Comparison of ENCODE assay signal across 14 cellular contexts in genomic region chr3:30690199-30690598, GRCh38.
DNase-seq lines count a peak whose midpoint lies in the region; ATAC-seq and TF ChIP-seq lines count a peak whose summit lies in the region.
"Had no signal": no experiment of that assay in that cellular context is flagged by ENCODE, and none has a peak within 500 bp of the region (broad histone marks: within the 10 kb centered on the region; RNA-seq: fewer than 3 reads in every experiment).

No MANE protein-coding gene starts in this region.

- H3K4me1 Mint-ChIP-seq in activated naive CD4-positive, alpha-beta T cell treated with anti-CD3 and anti-CD28 coated beads, Interleukin-2, amount 10 ng/mL, durations not matched to agents 7 days and 5 days = peaks cover 81% of the 10 kb centered on the region
- H3K4me1 Mint-ChIP-seq in activated B cell treated with CpG ODN at 0.5 μM for 24 hours (peaks cover 61% of the 10 kb centered on the region), immature natural killer cell (peaks cover 64 to 78% of the 10 kb centered on the region in 2 donors)

- CTCF ChIA-PET in activated naive CD4-positive, alpha-beta T cell treated with anti-CD3 and anti-CD28 coated beads, Interleukin-2, amount 10 ng/mL, durations not matched to agents 7 days and 5 days (lab: Charles Lee) = no interaction called here
- CTCF ChIA-PET in activated B cell treated with CpG ODN at 0.5 μM for 24 hours (lab: Charles Lee) = interaction anchor here (3.0 kb wide), 1 partner anchor 61 kb away, joined by 8 read pairs; no protein-coding TSS in a partner anchor

- TF ChIP-seq CTCF in activated B cell treated with CpG ODN at 0.5 μM for 24 hours (IDR thresholded peaks at IDR 0.05) = no peak

- no peak overlapping the region for H3K9ac ChIP-seq in subcutaneous abdominal adipose tissue (ENCODE audit: low read length in 5 of 5)

- no peaks in the 10 kb centered on the region for H3K27me3 Mint-ChIP-seq in activated naive CD4-positive, alpha-beta T cell treated with anti-CD3 and anti-CD28 coated beads, Interleukin-2, amount 10 ng/mL, durations not matched to agents 7 days and 5 days
- H3K27me3 Mint-ChIP-seq in activated B cell treated with CpG ODN at 0.5 μM for 24 hours = no peaks in the 10 kb centered on the region
- H3K27me3 Mint-ChIP-seq in immature natural killer cell (ENCODE audit: low read depth in 3 of 3) = peaks cover 0 to 1% (median 0%) of the 10 kb centered on the region in 3 donors

- peaks cover 12 to 57% (median 54%) of the 10 kb centered on the region in 5 donors for H3K4me1 ChIP-seq in subcutaneous abdominal adipose tissue (ENCODE audit: control insufficient read depth in 5 of 5, insufficient read depth in 5 of 5, low read length in 5 of 5)

- H3K27ac Mint-ChIP-seq in activated naive CD4-positive, alpha-beta T cell treated with anti-CD3 and anti-CD28 coated beads, Interleukin-2, amount 10 ng/mL, durations not matched to agents 7 days and 5 days = peak overlapping the region; percentile 71
- H3K27ac Mint-ChIP-seq in activated B cell treated with CpG ODN at 0.5 μM for 24 hours (peak overlapping the region; percentile 91), immature natural killer cell (peak overlapping the region; percentile 38 to 90 (median 78))
- H3K27ac Mint-ChIP-seq: WTC11 had no signal

- H3K9me3 Mint-ChIP-seq in activated naive CD4-positive, alpha-beta T cell treated with anti-CD3 and anti-CD28 coated beads, Interleukin-2, amount 10 ng/mL, durations not matched to agents 7 days and 5 days = no peaks in the 10 kb centered on the region
- no peaks in the 10 kb centered on the region for H3K9me3 Mint-ChIP-seq in activated B cell treated with CpG ODN at 0.5 μM for 24 hours
- no peaks in the 10 kb centered on the region for H3K9me3 Mint-ChIP-seq in immature natural killer cell
- H3K9me3 Mint-ChIP-seq: WTC11 had no signal

- intact Hi-C loops in activated B cell treated with CpG ODN at 0.5 μM for 24 hours (cut with micrococcal nuclease) = loop anchor here (5.0 to 10.0 kb wide), 3 partner anchors 62 to 675 kb away; no protein-coding TSS in a partner anchor

- H3K9me3 ChIP-seq in subcutaneous abdominal adipose tissue (ENCODE audit: control insufficient read depth in 5 of 5, low read length in 5 of 5) = no peaks in the 10 kb centered on the region

- peaks cover 89% of the 10 kb centered on the region for H3K36me3 Mint-ChIP-seq in activated naive CD4-positive, alpha-beta T cell treated with anti-CD3 and anti-CD28 coated beads, Interleukin-2, amount 10 ng/mL, durations not matched to agents 7 days and 5 days
- H3K36me3 Mint-ChIP-seq in activated B cell treated with CpG ODN at 0.5 μM for 24 hours (ENCODE audit: low read depth) (peaks cover 93% of the 10 kb centered on the region), immature natural killer cell (peaks cover 0 to 51% (median 21%) of the 10 kb centered on the region in 3 donors)

- peaks cover 18 to 66% (median 62%) of the 10 kb centered on the region in 5 donors for H3K36me3 ChIP-seq in subcutaneous abdominal adipose tissue (ENCODE audit: control insufficient read depth in 5 of 5, insufficient read depth in 5 of 5, low read length in 5 of 5)

- H3K27me3 ChIP-seq in subcutaneous abdominal adipose tissue (ENCODE audit: control insufficient read depth in 5 of 5, insufficient read depth in 4 of 5, low read length in 5 of 5) = no peaks in the 10 kb centered on the region

- POLR2A ChIA-PET in activated B cell treated with CpG ODN at 0.5 μM for 24 hours (lab: Charles Lee) = interaction anchor here (1.1 kb wide), 1 partner anchor 84 kb away, joined by 4 read pairs; the partner anchor contains the start of gene TGFBR2

- H3K4me3 Mint-ChIP-seq in activated naive CD4-positive, alpha-beta T cell treated with anti-CD3 and anti-CD28 coated beads, Interleukin-2, amount 10 ng/mL, durations not matched to agents 7 days and 5 days = no peak overlapping the region
- H3K4me3 Mint-ChIP-seq in activated B cell treated with CpG ODN at 0.5 μM for 24 hours (no peak overlapping the region), immature natural killer cell (no peak overlapping the region)
- H3K4me3 Mint-ChIP-seq: WTC11 had no signal

- ATAC-seq in activated B cell treated with CpG ODN at 0.5 μM for 24 hours (ENCODE audit: low read depth) = no peak
- ATAC-seq in HG02678 (IDR thresholded peaks at IDR 0.05; ENCODE audit: unreplicated experiment) = no peak
- no peak for ATAC-seq in HG03039 (IDR thresholded peaks at IDR 0.05; ENCODE audit: unreplicated experiment)
- ATAC-seq: GM12878, WTC11 had no signal

- peak overlapping the region; percentile 93 for H3K27ac ChIP-seq in subcutaneous abdominal adipose tissue (ENCODE audit: low read depth, low read length)

- DNase-seq in activated naive CD4-positive, alpha-beta T cell treated with anti-CD3 and anti-CD28 coated beads, Interleukin-2, amount 10 ng/mL, durations not matched to agents 7 days and 5 days = no peak
- no peak for DNase-seq in activated naive CD4-positive, alpha-beta T cell (lab: John Stamatoyannopoulos, UW)
- DNase-seq in activated B cell treated with CpG ODN at 0.5 μM for 24 hours = no peak
- no peak for DNase-seq in immature natural killer cell
- no peak for DNase-seq in NCI-H82 treated with DMSO at 0.1 percent for 48 hours (lab: John Stamatoyannopoulos, UW; ENCODE audit: unreplicated experiment)
- DNase-seq: head of caudate nucleus; NCI-H2081 treated with DMSO at 0.1 percent for 48 hours; NK-92 treated with Interleukin-12 subunit alpha and Interleukin-12 subunit beta, amount 100 ng/mL, for 24 hours; stimulated activated CD4-positive, alpha-beta T cell treated with anti-CD3 and anti-CD28 coated beads, Interleukin-15, amount 100 ng/mL, for 24 hours had no signal

- H3K4me3 ChIP-seq in subcutaneous abdominal adipose tissue (ENCODE audit: low read depth in 1 of 5, low read length in 5 of 5) = no peak overlapping the region
- H3K4me3 ChIP-seq: GM12878 had no signal
